1 cellular context compared by ENCODE assay signal in genomic region chr14:50364792-50365191, GRCh38.
A peak's percentile ranks its signal among the peaks of the same experiment; 100 is the strongest.
TF ChIP-seq lines count a peak whose summit lies in the region.

No MANE protein-coding gene starts in this region.

TF ChIP-seq in GM12878, 131 proteins besides CTCF, POLR2A, EP300 and RAD21 (continued from another document):
- TF ChIP-seq USF2 (IDR thresholded peaks at IDR 0.05; ENCODE audit: borderline replicate concordance, low read depth, low read length) (no peak), SPI1 (IDR thresholded peaks at IDR 0.05; ENCODE audit: borderline replicate concordance, insufficient read depth, low read depth, low read length) (peak; percentile 52; the same call in 1 of the 2 replicates), MEF2B (IDR thresholded peaks at IDR 0.05; ENCODE audit: partially characterized antibody, poor library complexity, severe bottlenecking) (no peak)
